In genomic region chr2:235536711-235537110, GRCh38 we compare ENCODE assay signal across 15 cellular contexts.
"Had no signal": no experiment of that assay in that cellular context is flagged by ENCODE, and none has a peak within 500 bp of the region (broad histone marks: within the 10 kb centered on the region; RNA-seq: fewer than 3 reads in every experiment).

No MANE protein-coding gene starts in this region.

- H2AFZ ChIP-seq: parathyroid adenoma had no signal

- H3K9ac ChIP-seq: parathyroid adenoma had no signal

- FAIRE-seq: keratinocyte had no signal

- H3K9me3 ChIP-seq: tibial nerve had no signal

- H3K27me3 ChIP-seq: cardiac muscle cell, dorsolateral prefrontal cortex, tibial nerve had no signal

- DNase-seq: activated CD4-positive, alpha-beta T cell treated with anti-CD3 and anti-CD28 coated beads for 36 hours; activated CD4-positive, alpha-beta T cell treated with anti-CD3 and anti-CD28 coated beads, Interleukin-2, amount 50 U/mL, for 48 hours; foreskin fibroblast; left ventricle myocardium superior; stimulated activated CD4-positive, alpha-beta T cell treated with anti-CD3 and anti-CD28 coated beads, Interleukin-12 subunit alpha, Interleukin-12 subunit beta, amount 100 ng/mL, for 4 hours; stimulated activated CD4-positive, alpha-beta T cell treated with anti-CD3 and anti-CD28 coated beads, Interleukin-1b, Interleukin-23, amount 100 ng/mL, for 48 hours; stimulated activated CD8-positive, alpha-beta memory T cell treated with anti-CD3 and anti-CD28 coated beads, Interleukin-4, amount 100 ng/mL, for 48 hours; stimulated activated naive CD4-positive, alpha-beta T cell had no signal

- H3K36me3 ChIP-seq: cardiac muscle cell, tibial nerve had no signal

- ATAC-seq: activated CD4-positive, alpha-beta T cell treated with anti-CD3 and anti-CD28 coated beads for 36 hours; left ventricle myocardium superior; naive thymus-derived CD8-positive, alpha-beta T cell had no signal

- H3K27ac ChIP-seq: cardiac muscle cell, epithelial cell of prostate, parathyroid adenoma had no signal

- H3K4me3 ChIP-seq: cardiac muscle cell, dorsolateral prefrontal cortex, tibial nerve had no signal
